Comparison of ENCODE assay signal across 26 cellular contexts in the genomic region with DNA sequence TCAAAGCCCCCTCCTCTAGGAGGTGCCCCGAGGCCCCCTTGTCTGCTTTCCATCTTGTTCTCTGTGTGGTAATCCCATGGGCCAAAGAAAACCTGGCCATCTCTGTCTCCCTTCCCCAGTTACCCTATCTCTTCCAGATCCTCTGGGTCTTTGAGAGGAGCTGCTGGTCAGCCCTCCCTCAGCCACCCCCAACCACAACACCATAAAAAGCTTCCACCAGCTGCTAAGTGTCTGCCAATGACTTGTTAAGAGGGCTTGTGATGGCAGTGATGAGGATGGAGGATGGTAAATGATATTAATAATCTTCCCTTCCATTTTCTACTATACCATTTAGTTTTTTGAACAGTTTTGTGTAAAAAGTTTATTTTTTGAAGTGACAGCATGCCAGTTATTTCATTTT. TPM values are rescaled to one million over a fixed set of nuclear protein-coding genes. Genes with fewer than 3 reads are reported as not detected.
DNase-seq lines count a peak whose midpoint lies in the region; ATAC-seq, FAIRE-seq and TF ChIP-seq lines count a peak whose summit lies in the region.
"Had no signal": no experiment of that assay in that cellular context is flagged by ENCODE, and none has a peak within 500 bp of the region (broad histone marks: within the 10 kb centered on the region; RNA-seq: fewer than 3 reads in every experiment).

No MANE protein-coding gene starts in this region.

- no peaks in the 10 kb centered on the region for H3K79me2 ChIP-seq in H9 (ENCODE audit: insufficient read depth, low read length)

- no peak overlapping the region for H3K56ac ChIP-seq in H9 (ENCODE audit: insufficient read length, low read depth, low read length)

- H3K27me3 ChIP-seq in H9 (ENCODE audit: insufficient read depth, low read length) = no peaks in the 10 kb centered on the region
- H3K27me3 ChIP-seq: SJSA1 had no signal

- no peak overlapping the region for H4K8ac ChIP-seq in H9 (replicated peaks; ENCODE audit: insufficient read length, low read depth, low read length)

- H3K9me3 Mint-ChIP-seq in activated naive CD4-positive, alpha-beta T cell treated with anti-CD3 and anti-CD28 coated beads, Interleukin-2, amount 50 U/mL, for 72 hours = no peaks in the 10 kb centered on the region
- no peaks in the 10 kb centered on the region for H3K9me3 Mint-ChIP-seq in activated naive CD4-positive, alpha-beta T cell treated with anti-CD3 and anti-CD28 coated beads for 36 hours
- H3K9me3 Mint-ChIP-seq in activated CD8-positive, alpha-beta T cell treated with anti-CD3 and anti-CD28 coated beads for 36 hours = no peaks in the 10 kb centered on the region
- no peaks in the 10 kb centered on the region for H3K9me3 Mint-ChIP-seq in memory B cell
- no peaks in the 10 kb centered on the region for H3K9me3 Mint-ChIP-seq in H9

- no peaks in the 10 kb centered on the region for H4K20me1 ChIP-seq in H9 (ENCODE audit: control insufficient read depth, insufficient read depth, insufficient read length)

- H3T11ph ChIP-seq in H9 (ENCODE audit: low read length) = no peak overlapping the region

- H2BK20ac ChIP-seq in H9 (ENCODE audit: low read depth, low read length, poor library complexity, severe bottlenecking) = no peak overlapping the region

- no peak overlapping the region for H3K27ac ChIP-seq in H9 (ENCODE audit: insufficient read length, low read depth, low read length)
- H3K27ac ChIP-seq: C4-2B, SJSA1 had no signal

- H3K4me2 ChIP-seq in H9 (ENCODE audit: insufficient read depth, insufficient read length, low read length) = no peak overlapping the region

- no peak overlapping the region for H2BK12ac ChIP-seq in H9 (ENCODE audit: insufficient read length, low read depth, low read length)

- no peak overlapping the region for H3K14ac ChIP-seq in H9 (ENCODE audit: insufficient read depth, low read length)

- no peaks in the 10 kb centered on the region for H3K23me2 ChIP-seq in H9 (ENCODE audit: insufficient read length, low read depth, low read length, poor library complexity, severe bottlenecking)

- ATAC-seq in activated naive CD4-positive, alpha-beta T cell treated with anti-CD3 and anti-CD28 coated beads, Interleukin-2, amount 50 U/mL, for 72 hours = no peak
- no peak for ATAC-seq in activated CD8-positive, alpha-beta T cell treated with anti-CD3 and anti-CD28 coated beads for 36 hours
- ATAC-seq in memory B cell (ENCODE audit: low read depth) = no peak
- ATAC-seq: Right ventricle myocardium inferior had no signal

- POLR2A ChIA-PET in activated CD8-positive, alpha-beta T cell treated with anti-CD3 and anti-CD28 coated beads for 36 hours (lab: Charles Lee) = interaction anchor here (0.6 to 4.4 kb wide), 5 partner anchors 11 to 25 kb away, joined by 3 to 31 read pairs (median 4); a partner anchor contains a TSS

- no peak overlapping the region for H2BK15ac ChIP-seq in H9 (ENCODE audit: low read depth, low read length)

- H4K5ac ChIP-seq in H9 (ENCODE audit: insufficient read length, low read depth, low read length) = no peak overlapping the region

- no peak for DNase-seq in activated naive CD4-positive, alpha-beta T cell treated with anti-CD3 and anti-CD28 coated beads, Interleukin-2, amount 50 U/mL, for 72 hours (ENCODE audit: low spot score in 2 of 2)
- no peak for DNase-seq in activated naive CD4-positive, alpha-beta T cell treated with anti-CD3 and anti-CD28 coated beads for 36 hours
- no peak for DNase-seq in activated CD8-positive, alpha-beta T cell treated with anti-CD3 and anti-CD28 coated beads for 36 hours
- DNase-seq in memory B cell (ENCODE audit: low spot score in 2 of 2) (no peak), H9 (no peak), GM12892 (ENCODE audit: insufficient read length) (no peak), NCI-H82 (lab: John Stamatoyannopoulos, UW) (no peak)
- DNase-seq: AML-193, DMS53, GDM1, GOT3, Kasumi-1, NCI-H1694, NCI-H2081 treated with DMSO at 0.1 percent for 48 hours, NCI-H446, NCI-H526, OCI-M1 had no signal

- FAIRE-seq in GM12892 (lab: Jason Lieb, UNC) = no peak
- FAIRE-seq: D721Med, GM19239, RCC 7860 had no signal

- H3K4ac ChIP-seq in H9 (ENCODE audit: low read depth, low read length) = no peak overlapping the region

- no peak for TF ChIP-seq POLR2A in GM12892 (IDR thresholded peaks at IDR 0.05; ENCODE audit: low read depth, low read length)

- peaks cover 6% of the 10 kb centered on the region for H3K4me1 Mint-ChIP-seq in activated naive CD4-positive, alpha-beta T cell treated with anti-CD3 and anti-CD28 coated beads for 36 hours (ENCODE audit: low read depth)
- H3K4me1 Mint-ChIP-seq in activated CD8-positive, alpha-beta T cell treated with anti-CD3 and anti-CD28 coated beads for 36 hours (ENCODE audit: low read depth) = peaks cover 7% of the 10 kb centered on the region
- H3K4me1 Mint-ChIP-seq in memory B cell (peaks cover 17% of the 10 kb centered on the region), H9 (peaks cover 3 to 5% of the 10 kb centered on the region in 2 experiments; a peak in 3 of 4 replicates)

- H3K23ac ChIP-seq in H9 (ENCODE audit: insufficient read length, low read depth, low read length) = no peak overlapping the region

- no peak overlapping the region for H4K91ac ChIP-seq in H9 (ENCODE audit: insufficient read length, low read depth, low read length)

- TF ChIP-seq CTCF in activated CD8-positive, alpha-beta T cell treated with anti-CD3 and anti-CD28 coated beads for 36 hours (IDR thresholded peaks at IDR 0.05) = no peak
- TF ChIP-seq CTCF in H9 (conservative IDR thresholded peaks at IDR 0.05) = no peak

- CTCF ChIA-PET in activated naive CD4-positive, alpha-beta T cell treated with anti-CD3 and anti-CD28 coated beads for 36 hours (lab: Charles Lee) = interaction anchor here (0.5 kb wide), 1 partner anchor 189 kb away, joined by 4 read pairs; no protein-coding TSS in a partner anchor
- CTCF ChIA-PET in activated CD8-positive, alpha-beta T cell treated with anti-CD3 and anti-CD28 coated beads for 36 hours (lab: Charles Lee) = interaction anchor here (0.7 to 1.4 kb wide), 3 partner anchors 13 to 92 kb away, joined by 3 read pairs; no protein-coding TSS in a partner anchor

- H3K27ac Mint-ChIP-seq in activated naive CD4-positive, alpha-beta T cell treated with anti-CD3 and anti-CD28 coated beads, Interleukin-2, amount 50 U/mL, for 72 hours = peak overlapping the region; percentile 36 to 47
- H3K27ac Mint-ChIP-seq in activated naive CD4-positive, alpha-beta T cell treated with anti-CD3 and anti-CD28 coated beads for 36 hours = no peak overlapping the region
- H3K27ac Mint-ChIP-seq in activated CD8-positive, alpha-beta T cell treated with anti-CD3 and anti-CD28 coated beads for 36 hours = peak overlapping the region; percentile 30
- H3K27ac Mint-ChIP-seq in memory B cell = peak overlapping the region; percentile 63
- H3K27ac Mint-ChIP-seq in H9 = no peak overlapping the region

- H3K27me3 Mint-ChIP-seq in activated naive CD4-positive, alpha-beta T cell treated with anti-CD3 and anti-CD28 coated beads for 36 hours (ENCODE audit: low read depth) = no peaks in the 10 kb centered on the region
- H3K27me3 Mint-ChIP-seq in activated CD8-positive, alpha-beta T cell treated with anti-CD3 and anti-CD28 coated beads for 36 hours = no peaks in the 10 kb centered on the region
- no peaks in the 10 kb centered on the region for H3K27me3 Mint-ChIP-seq in memory B cell
- no peaks in the 10 kb centered on the region for H3K27me3 Mint-ChIP-seq in H9 (ENCODE audit: low read depth)

- whole genome bisulfite sequencing in H9 (ENCODE audit: extremely low coverage, insufficient read length, low lambda C conversion rate) = no CpG with 5 or more reads among the region's 1 CpG

- H3K9ac ChIP-seq in H9 (ENCODE audit: extremely low read depth, insufficient read length, low read length) = no peak overlapping the region

- no peak overlapping the region for H2BK120ac ChIP-seq in H9 (ENCODE audit: low read depth, low read length, poor library complexity, severe bottlenecking)

- no peaks in the 10 kb centered on the region for H3K36me3 Mint-ChIP-seq in activated naive CD4-positive, alpha-beta T cell treated with anti-CD3 and anti-CD28 coated beads, Interleukin-2, amount 50 U/mL, for 72 hours
- H3K36me3 Mint-ChIP-seq in activated naive CD4-positive, alpha-beta T cell treated with anti-CD3 and anti-CD28 coated beads for 36 hours (ENCODE audit: low read depth) = peaks cover 25% of the 10 kb centered on the region
- peaks cover 35% of the 10 kb centered on the region for H3K36me3 Mint-ChIP-seq in activated CD8-positive, alpha-beta T cell treated with anti-CD3 and anti-CD28 coated beads for 36 hours (ENCODE audit: low read depth)
- H3K36me3 Mint-ChIP-seq in memory B cell = peaks cover 36% of the 10 kb centered on the region
- peaks cover 17 to 78% (median 53%) of the 10 kb centered on the region in 3 experiments; a peak in 6 of 7 replicates for H3K36me3 Mint-ChIP-seq in H9 (ENCODE audit: insufficient read depth in 1 of 3, low read depth in 3 of 3)

- H2BK5ac ChIP-seq in H9 (ENCODE audit: insufficient read length, low read length) = no peak overlapping the region

- H2AK5ac ChIP-seq in H9 (ENCODE audit: insufficient read length, low read length) = no peak overlapping the region

- no peaks in the 10 kb centered on the region for H3K79me1 ChIP-seq in H9 (ENCODE audit: insufficient read depth, low read depth, low read length, poor library complexity, severe bottlenecking)

- no peak overlapping the region for H3K4me3 Mint-ChIP-seq in activated naive CD4-positive, alpha-beta T cell treated with anti-CD3 and anti-CD28 coated beads for 36 hours
- H3K4me3 Mint-ChIP-seq in activated CD8-positive, alpha-beta T cell treated with anti-CD3 and anti-CD28 coated beads for 36 hours = no peak overlapping the region
- no peak overlapping the region for H3K4me3 Mint-ChIP-seq in memory B cell
- no peak overlapping the region for H3K4me3 Mint-ChIP-seq in H9

- H3K9me3 ChIP-seq in H9 (ENCODE audit: control insufficient read depth, low read depth, low read length) = no peaks in the 10 kb centered on the region
- H3K9me3 ChIP-seq: SJSA1 had no signal

- intact Hi-C loops in activated naive CD4-positive, alpha-beta T cell treated with anti-CD3 and anti-CD28 coated beads for 36 hours (cut with micrococcal nuclease) = no loop called here
- intact Hi-C loops in activated CD8-positive, alpha-beta T cell treated with anti-CD3 and anti-CD28 coated beads for 36 hours (cut with micrococcal nuclease) = no loop called here

- no peak overlapping the region for H3K18ac ChIP-seq in H9 (ENCODE audit: insufficient read length, low read depth, low read length)

- no peaks in the 10 kb centered on the region for H3K4me1 ChIP-seq in H9 (ENCODE audit: insufficient read depth, low read length)
- H3K4me1 ChIP-seq: SJSA1 had no signal

- H2AFZ ChIP-seq in H9 (ENCODE audit: low read length) = no peak overlapping the region

RNA-seq across cellular contexts. Expression of a gene that starts 17.3 kb away (rescaled TPM):
- total RNA-seq in activated naive CD4-positive, alpha-beta T cell treated with anti-CD3 and anti-CD28 coated beads, Interleukin-2, amount 50 U/mL, for 72 hours = 10 to 100 TPM; 41.3 to 43.0 TPM
- 10 to 100 TPM; 36.8 to 38.7 TPM for total RNA-seq in activated naive CD4-positive, alpha-beta T cell treated with anti-CD3 and anti-CD28 coated beads for 36 hours
- 10 to 100 TPM; 43.4 to 45.0 TPM for total RNA-seq in activated CD8-positive, alpha-beta T cell treated with anti-CD3 and anti-CD28 coated beads for 36 hours
- total RNA-seq in H9 (2021) = 33.9 and 35.8 TPM in 2 replicates
- 22.7 TPM for polyA plus RNA-seq in GM12892 (2012; ENCODE audit: missing spikeins)

RNA-seq across cellular contexts. Expression of a gene that starts 32.6 kb away (rescaled TPM):
- total RNA-seq in activated naive CD4-positive, alpha-beta T cell treated with anti-CD3 and anti-CD28 coated beads, Interleukin-2, amount 50 U/mL, for 72 hours = 1 to 10 TPM in 1 of 2 donors, not detected in 1; 1.6 TPM
- total RNA-seq in activated naive CD4-positive, alpha-beta T cell treated with anti-CD3 and anti-CD28 coated beads for 36 hours = 1 to 10 TPM in 1 of 2 experiments, under 1 TPM in 1; 0.79 to 2.2 TPM
- total RNA-seq in activated CD8-positive, alpha-beta T cell treated with anti-CD3 and anti-CD28 coated beads for 36 hours = not detected
- 0.20 TPM in 1 of 2 replicates, not detected in the other for total RNA-seq in H9 (2021)
- not detected for polyA plus RNA-seq in GM12892 (2012; ENCODE audit: missing spikeins)
- total RNA-seq: A172, Right ventricle myocardium inferior, SJSA1 had no signal
- polyA plus RNA-seq: AG04450 had no signal

RNA-seq across cellular contexts. Expression of a gene that starts 34.9 kb away (rescaled TPM):
- total RNA-seq in activated naive CD4-positive, alpha-beta T cell treated with anti-CD3 and anti-CD28 coated beads, Interleukin-2, amount 50 U/mL, for 72 hours = under 1 TPM in 1 of 2 donors, not detected in 1; 0.70 TPM
- total RNA-seq in activated naive CD4-positive, alpha-beta T cell treated with anti-CD3 and anti-CD28 coated beads for 36 hours = under 1 TPM; 0.19 to 0.25 TPM
- total RNA-seq in activated CD8-positive, alpha-beta T cell treated with anti-CD3 and anti-CD28 coated beads for 36 hours = not detected
- total RNA-seq in H9 (2021) = 0.07 and 0.09 TPM in 2 replicates
- not detected for polyA plus RNA-seq in GM12892 (2012; ENCODE audit: missing spikeins)
- total RNA-seq: A172, MCF 10A, Right ventricle myocardium inferior, SJSA1 had no signal
- polyA plus RNA-seq: AG04450 had no signal

Comparison
In these comparisons a context has a peak if more than half of its experiments do, and no peak if none do; other contexts are left out.
1. H3K27ac Mint-ChIP-seq: peak in activated naive CD4-positive, alpha-beta T cell treated with anti-CD3 and anti-CD28 coated beads, Interleukin-2, amount 50 U/mL, for 72 hours (2 of 2), activated CD8-positive, alpha-beta T cell treated with anti-CD3 and anti-CD28 coated beads for 36 hours (single experiment) and memory B cell (single experiment); none in activated naive CD4-positive, alpha-beta T cell treated with anti-CD3 and anti-CD28 coated beads for 36 hours (single experiment) and H9 (0 of 3).